9 cellular contexts compared by ENCODE assay signal in genomic region chr1:151314137-151314875, GRCh38. TPM values are rescaled to one million over a fixed set of nuclear protein-coding genes. Genes with fewer than 3 reads are reported as not detected.
DNase-seq lines count a peak whose midpoint lies in the region; ATAC-seq and TF ChIP-seq lines count a peak whose summit lies in the region.
"Had no signal": no experiment of that assay in that cellular context is flagged by ENCODE, and none has a peak within 500 bp of the region (broad histone marks: within the 10 kb centered on the region; RNA-seq: fewer than 3 reads in every experiment).

No MANE protein-coding gene starts in this region.

- H4K20me1 ChIP-seq in SK-N-SH (ENCODE audit: insufficient read depth), result peaks cover 14% of the 10 kb centered on the region

- H3K4me3 Mint-ChIP-seq in nephron progenitor cell, result no peak overlapping the region

- H3K4me1 ChIP-seq in SK-N-SH (ENCODE audit: control insufficient read depth in 1 of 2, insufficient read depth in 2 of 2, low read depth in 1 of 2, low read length in 1 of 2), result peaks cover 22 to 44% of the 10 kb centered on the region in 2 experiments

- H3K36me3 ChIP-seq in SK-N-SH (replicated peaks in 1 of 2; ENCODE audit: control insufficient read depth in 1 of 2, insufficient read depth in 2 of 2, low read length in 1 of 2), result peaks cover 25 to 42% of the 10 kb centered on the region in 2 experiments

- no peaks in the 10 kb centered on the region for H3K9me3 ChIP-seq in SK-N-SH

- H3F3A ChIP-seq in SK-N-SH (replicated peaks; ENCODE audit: insufficient read depth), result peaks cover 40% of the 10 kb centered on the region

- H3K9me3 Mint-ChIP-seq in nephron progenitor cell, result no peaks in the 10 kb centered on the region

- no peak for TF ChIP-seq RAD21 in SK-N-SH (IDR thresholded peaks at IDR 0.05; ENCODE audit: low read length)

- peak; percentile 92 for DNase-seq in AG20443 (ENCODE audit: low spot score)
- no peak for DNase-seq in SK-N-SH
- peak; percentile 92 for DNase-seq in fibroblast of pulmonary artery (ENCODE audit: low read depth)
- peak in 55 of 56 donors; percentile 20 to 94 (median 83) for DNase-seq in nucleus accumbens (lab: John Stamatoyannopoulos, UW)
- no peak for DNase-seq in NCI-H524 (lab: John Stamatoyannopoulos, UW)
- no peak for DNase-seq in NCI-H1694 (lab: John Stamatoyannopoulos, UW)
- no peak for DNase-seq in nephron progenitor cell
- DNase-seq: GDM1 had no signal

- H2AFZ ChIP-seq in SK-N-SH (ENCODE audit: low read depth), result no peak overlapping the region

- peak in 1 of 2 experiments; percentile 26; a peak in 1 of 4 replicates for TF ChIP-seq EP300 in SK-N-SH (IDR thresholded peaks at IDR 0.05; ENCODE audit: borderline replicate concordance in 1 of 2, low read depth in 1 of 2, low read length in 1 of 2)

- H3K27me3 ChIP-seq in SK-N-SH (ENCODE audit: insufficient read depth), result no peaks in the 10 kb centered on the region

- TF ChIP-seq CTCF in SK-N-SH (IDR thresholded peaks at IDR 0.05) (no peak), fibroblast of pulmonary artery (IDR thresholded peaks at IDR 0.05; ENCODE audit: low read length, missing control alignments) (no peak), nephron progenitor cell (IDR thresholded peaks at IDR 0.05) (no peak)

- no peaks in the 10 kb centered on the region for H3K9me2 ChIP-seq in SK-N-SH

- peak overlapping the region; percentile 66 for H3K4me2 ChIP-seq in SK-N-SH

- peaks cover 32% of the 10 kb centered on the region for H3K4me1 Mint-ChIP-seq in nephron progenitor cell

- H3K27ac ChIP-seq in SK-N-SH (ENCODE audit: low read depth in 2 of 2, low read length in 1 of 2), result peak overlapping the region; percentile 44 to 90; a peak in 3 of 4 replicates

- 44% methylated on average over 3 of the region's 3 CpGs for WGBS in SK-N-SH (ENCODE audit: low lambda C conversion rate)

- H3K9ac ChIP-seq in SK-N-SH, result no peak overlapping the region

- H3K27me3 Mint-ChIP-seq in nephron progenitor cell (ENCODE audit: low read depth, poor library complexity), result no peaks in the 10 kb centered on the region

- H3K36me3 Mint-ChIP-seq in nephron progenitor cell (ENCODE audit: low read depth), result peaks cover 51% of the 10 kb centered on the region

- no peak for ATAC-seq in HG03342 (IDR thresholded peaks at IDR 0.05; ENCODE audit: unreplicated experiment)

- no peak overlapping the region for H3K27ac Mint-ChIP-seq in nephron progenitor cell

- H3K79me2 ChIP-seq in SK-N-SH (ENCODE audit: insufficient read depth), result peaks cover 46% of the 10 kb centered on the region; the same call in 1 of the 2 replicates

- no peak overlapping the region for H3K4me3 ChIP-seq in SK-N-SH (ENCODE audit: low read depth in 2 of 2, low read length in 1 of 2)
- H3K4me3 ChIP-seq in fibroblast of pulmonary artery (replicated peaks; ENCODE audit: low read depth, low read length), result no peak overlapping the region

- POLR2A ChIA-PET in SK-N-SH (lab: Yijun Ruan, JAX), result interaction anchor here (0.8 kb wide), 1 partner anchor 9 kb away, joined by 3 read pairs; no protein-coding TSS in a partner anchor

- CTCF ChIA-PET in SK-N-SH (lab: Yijun Ruan, JAX), result interaction anchor here (0.6 to 15.1 kb wide), 4 partner anchors 12 to 73 kb away, joined by 3 to 309 read pairs (median 23); no protein-coding TSS in a partner anchor

TF ChIP-seq in SK-N-SH, 30 proteins besides CTCF, POLR2A, EP300 and RAD21 (continues in another document):
- peak; percentile 72 for TF ChIP-seq JUND (IDR thresholded peaks at IDR 0.05)
- TF ChIP-seq TAF1 (IDR thresholded peaks at IDR 0.05; ENCODE audit: borderline replicate concordance, low read depth, low read length), result no peak
- TF ChIP-seq MEF2A (IDR thresholded peaks at IDR 0.05; ENCODE audit: borderline replicate concordance, low read depth), result no peak
- no peak for TF ChIP-seq CHD2 (IDR thresholded peaks at IDR 0.05; ENCODE audit: low read length, partially characterized antibody)
- peak; percentile 71 for TF ChIP-seq TCF12 (IDR thresholded peaks at IDR 0.05)
- no peak for TF ChIP-seq GABPA (IDR thresholded peaks at IDR 0.05; ENCODE audit: low read depth)
- TF ChIP-seq ZBTB33 (IDR thresholded peaks at IDR 0.05; ENCODE audit: borderline replicate concordance, low read depth), result no peak
- TF ChIP-seq ELF1 (IDR thresholded peaks at IDR 0.05), result no peak
- TF ChIP-seq FOXJ3 (CRISPR knock-in tag; IDR thresholded peaks at IDR 0.05), result no peak
- peak; percentile 77; the same call in 1 of the 2 replicates for TF ChIP-seq FOXM1 (IDR thresholded peaks at IDR 0.05; ENCODE audit: low read depth)
- TF ChIP-seq USF2 (IDR thresholded peaks at IDR 0.05; ENCODE audit: borderline replicate concordance, low read depth, low read length), result no peak
- TF ChIP-seq SMC3 (IDR thresholded peaks at IDR 0.05; ENCODE audit: low read depth, low read length), result no peak
- TF ChIP-seq YY1 (IDR thresholded peaks at IDR 0.05; ENCODE audit: low read depth), result no peak
- no peak for TF ChIP-seq IRF3 (IDR thresholded peaks at IDR 0.05; ENCODE audit: low read depth, low read length)
- no peak for TF ChIP-seq NRF1 (IDR thresholded peaks at IDR 0.05; ENCODE audit: low read depth, low read length)
- TF ChIP-seq SIN3A (IDR thresholded peaks at IDR 0.05; ENCODE audit: borderline replicate concordance, low read depth, low read length), result peak; percentile 54; the same call in 1 of the 2 replicates
- TF ChIP-seq USF1 (IDR thresholded peaks at IDR 0.05; ENCODE audit: borderline replicate concordance, low read depth), result no peak
- TF ChIP-seq RFX5 (IDR thresholded peaks at IDR 0.05; ENCODE audit: low read length), result no peak
- TF ChIP-seq RCOR1 (IDR thresholded peaks at IDR 0.05; ENCODE audit: low read length), result no peak
- peak; percentile 73; the same call in 1 of the 2 replicates for TF ChIP-seq RXRA (IDR thresholded peaks at IDR 0.05; ENCODE audit: borderline replicate concordance, low read depth)
- peak; percentile 94 for TF ChIP-seq NFIC (IDR thresholded peaks at IDR 0.05; ENCODE audit: borderline replicate concordance)
- peak; percentile 83 for TF ChIP-seq FOSL2 (IDR thresholded peaks at IDR 0.05; ENCODE audit: borderline replicate concordance, low read depth)
- TF ChIP-seq MAX (IDR thresholded peaks at IDR 0.05; ENCODE audit: low read depth), result no peak

RNA-seq across cellular contexts. Expression of gene PI4KB, which starts 12.9 kb away (rescaled TPM):
- polyA plus RNA-seq in SK-N-SH (2012; rRNA removed), result 62.9 and 76.6 TPM in 2 replicates
- polyA plus RNA-seq in SK-N-SH (2012; cell fraction: cytosol; rRNA removed), result 37.1 and 54.0 TPM in 2 replicates
- polyA plus RNA-seq in SK-N-SH (2012; cell fraction: nucleus; rRNA removed), result 90.1 and 105 TPM in 2 replicates

RNA-seq across cellular contexts. Expression of gene ZNF687, which starts 32.2 kb away (rescaled TPM):
- polyA plus RNA-seq in SK-N-SH (2012; rRNA removed), result 14.6 and 15.8 TPM in 2 replicates
- polyA plus RNA-seq in SK-N-SH (2012; cell fraction: cytosol; rRNA removed), result 3.9 and 6.8 TPM in 2 replicates
- polyA plus RNA-seq in SK-N-SH (2012; cell fraction: nucleus; rRNA removed), result 23.5 and 29.2 TPM in 2 replicates

RNA-seq across cellular contexts. Expression of gene RFX5, which starts 32.7 kb away (rescaled TPM):
- polyA plus RNA-seq in SK-N-SH (2012; rRNA removed), result 29.1 and 49.0 TPM in 2 replicates
- 31.1 and 32.7 TPM in 2 replicates for polyA plus RNA-seq in SK-N-SH (2012; cell fraction: cytosol; rRNA removed)
- polyA plus RNA-seq in SK-N-SH (2012; cell fraction: nucleus; rRNA removed), result 70.3 and 111 TPM in 2 replicates

RNA-seq across cellular contexts. Expression of gene SELENBP1, which starts 58.2 kb away (rescaled TPM):
- polyA plus RNA-seq in SK-N-SH (2012; rRNA removed), result 0.11 and 0.16 TPM in 2 replicates
- polyA plus RNA-seq in SK-N-SH (2012; cell fraction: cytosol; rRNA removed), result 0.12 and 0.17 TPM in 2 replicates
- 0.30 and 0.35 TPM in 2 replicates for polyA plus RNA-seq in SK-N-SH (2012; cell fraction: nucleus; rRNA removed)

RNA-seq across cellular contexts. Expression of gene PSMD4, which starts 59.8 kb away (rescaled TPM):
- polyA plus RNA-seq in SK-N-SH (2012; rRNA removed), result 419 and 518 TPM in 2 replicates
- polyA plus RNA-seq in SK-N-SH (2012; cell fraction: cytosol; rRNA removed), result 388 and 427 TPM in 2 replicates
- polyA plus RNA-seq in SK-N-SH (2012; cell fraction: nucleus; rRNA removed), result 294 and 298 TPM in 2 replicates

Comparison
In these comparisons a context has a peak if more than half of its experiments do, and no peak if none do; other contexts are left out.
1. DNase-seq: peak in AG20443 (single experiment), fibroblast of pulmonary artery (single experiment) and nucleus accumbens (55 of 56); none in SK-N-SH (single experiment), NCI-H524 (0 of 2), NCI-H1694 (single experiment) and nephron progenitor cell (single experiment).